ENCODE assay signal across 1 cellular context in genomic region chr6:149716584-149716983, GRCh38.
TF ChIP-seq lines count a peak whose summit lies in the region.

No MANE protein-coding gene starts in this region.

TF ChIP-seq in endothelial cell of umbilical vein, 7 proteins besides CTCF, POLR2A, EP300 and RAD21 (continued from another document):
- TF ChIP-seq FOS (IDR thresholded peaks at IDR 0.05; ENCODE audit: borderline replicate concordance, insufficient read depth, low read length): no peak
- TF ChIP-seq MAX (IDR thresholded peaks at IDR 0.05; ENCODE audit: insufficient read depth, insufficient read length): no peak
- no peak for TF ChIP-seq MYC (IDR thresholded peaks at IDR 0.05; ENCODE audit: low read depth, low read length)
